In genomic region chr12:13002301-13003097, GRCh38 we compare ENCODE assay signal across 1 cellular context.
TF ChIP-seq lines count a peak whose summit lies in the region.

No MANE protein-coding gene starts in this region.

TF ChIP-seq in GM23338, 12 proteins besides CTCF, POLR2A, EP300 and RAD21:
- TF ChIP-seq REST (IDR thresholded peaks at IDR 0.05; ENCODE audit: unreplicated experiment), result no peak
- no peak for TF ChIP-seq NANOG (IDR thresholded peaks at IDR 0.05; ENCODE audit: borderline replicate concordance)
- no peak for TF ChIP-seq JUNB (IDR thresholded peaks at IDR 0.05; ENCODE audit: unreplicated experiment)
- no peak for TF ChIP-seq EZH2 (IDR thresholded peaks at IDR 0.05; ENCODE audit: low read depth, unreplicated experiment)
- no peak for TF ChIP-seq CREB1 (CRISPR knock-in tag; IDR thresholded peaks at IDR 0.05; ENCODE audit: low read depth)
- TF ChIP-seq STAT1 (IDR thresholded peaks at IDR 0.05; ENCODE audit: unreplicated experiment), result no peak
- no peak for TF ChIP-seq POLR2AphosphoS5 (IDR thresholded peaks at IDR 0.05; ENCODE audit: low read depth)
